ENCODE assay signal across 19 cellular contexts in genomic region chr7:50863053-50863452, GRCh38.
"Had no signal": no experiment of that assay in that cellular context is flagged by ENCODE, and none has a peak within 500 bp of the region (broad histone marks: within the 10 kb centered on the region; RNA-seq: fewer than 3 reads in every experiment).

No MANE protein-coding gene starts in this region.

- H3K27me3 Mint-ChIP-seq: naive B cell; stimulated activated memory B cell treated with anti-CD40 and anti-IgM and Interleukin-4, amounts not matched to agents 10 μg/mL and 1 μg/mL and 100 μg/mL, for 72 hours had no signal

- DNase-seq: cortex of kidney; effector memory CD8-positive, alpha-beta T cell; left cardiac atrium; left lung; mesenchymal stem cell; mucosa of descending colon; naive B cell; pancreas; retina; right lobe of liver; small intestine; stimulated activated CD4-positive, alpha-beta T cell treated with anti-CD3 and anti-CD28 coated beads, Interleukin-12 subunit alpha, Interleukin-12 subunit beta, amount 100 ng/mL, for 4 hours; stimulated activated CD4-positive, alpha-beta T cell treated with anti-CD3 and anti-CD28 coated beads, Interleukin-4, amount 100 ng/mL, for 4 hours; upper lobe of left lung had no signal

- H3K4me1 Mint-ChIP-seq: mesothelial cell of epicardium; naive B cell; stimulated activated memory B cell treated with anti-CD40 and anti-IgM and Interleukin-4, amounts not matched to agents 10 μg/mL and 1 μg/mL and 100 μg/mL, for 72 hours had no signal

- ATAC-seq: effector memory CD8-positive, alpha-beta T cell; left cardiac atrium; left lung; mucosa of descending colon; natural killer cell treated with Interleukin-12 subunit alpha and Interleukin-12 subunit beta and Interleukin-15 and Interleukin-18, amount 100 ng/mL, for 72 hours; pancreas; right lobe of liver; stimulated activated memory B cell treated with anti-CD40 and anti-IgM and Interleukin-4, amounts not matched to agents 10 μg/mL and 1 μg/mL and 100 μg/mL, for 72 hours had no signal

- H3K36me3 Mint-ChIP-seq: mesothelial cell of epicardium; naive B cell; natural killer cell treated with Interleukin-12 subunit alpha and Interleukin-12 subunit beta and Interleukin-15 and Interleukin-18, amount 100 ng/mL, for 72 hours; stimulated activated memory B cell treated with anti-CD40 and anti-IgM and Interleukin-4, amounts not matched to agents 10 μg/mL and 1 μg/mL and 100 μg/mL, for 72 hours had no signal

- H3K9me3 Mint-ChIP-seq: mesothelial cell of epicardium; natural killer cell treated with Interleukin-12 subunit alpha and Interleukin-12 subunit beta and Interleukin-15 and Interleukin-18, amount 100 ng/mL, for 72 hours; neural crest cell; stimulated activated memory B cell treated with anti-CD40 and anti-IgM and Interleukin-4, amounts not matched to agents 10 μg/mL and 1 μg/mL and 100 μg/mL, for 72 hours; stimulated activated naive CD8-positive, alpha-beta T cell treated with anti-CD3 and anti-CD28 coated beads, Interleukin-15, Interleukin-2, amounts not matched to agents 100 ng/mL and 50 ng/mL, for 24 hours had no signal

- H3K4me3 Mint-ChIP-seq: effector memory CD8-positive, alpha-beta T cell; mesothelial cell of epicardium; naive B cell; natural killer cell treated with Interleukin-12 subunit alpha and Interleukin-12 subunit beta and Interleukin-15 and Interleukin-18, amount 100 ng/mL, for 72 hours; neural crest cell; stimulated activated memory B cell treated with anti-CD40 and anti-IgM and Interleukin-4, amounts not matched to agents 10 μg/mL and 1 μg/mL and 100 μg/mL, for 72 hours; stimulated activated naive CD8-positive, alpha-beta T cell treated with anti-CD3 and anti-CD28 coated beads, Interleukin-15, Interleukin-2, amounts not matched to agents 100 ng/mL and 50 ng/mL, for 24 hours had no signal

- H3K27ac Mint-ChIP-seq: effector memory CD8-positive, alpha-beta T cell; mesothelial cell of epicardium; naive B cell; natural killer cell treated with Interleukin-12 subunit alpha and Interleukin-12 subunit beta and Interleukin-15 and Interleukin-18, amount 100 ng/mL, for 72 hours; stimulated activated memory B cell treated with anti-CD40 and anti-IgM and Interleukin-4, amounts not matched to agents 10 μg/mL and 1 μg/mL and 100 μg/mL, for 72 hours; stimulated activated naive CD8-positive, alpha-beta T cell treated with anti-CD3 and anti-CD28 coated beads, Interleukin-15, Interleukin-2, amounts not matched to agents 100 ng/mL and 50 ng/mL, for 24 hours had no signal
